In genomic region chr1:64006276-64007051, GRCh38 we compare ENCODE assay signal across 9 cellular contexts.
DNase-seq lines count a peak whose midpoint lies in the region; ATAC-seq, FAIRE-seq and TF ChIP-seq lines count a peak whose summit lies in the region.
"Had no signal": no experiment of that assay in that cellular context is flagged by ENCODE, and none has a peak within 500 bp of the region (broad histone marks: within the 10 kb centered on the region; RNA-seq: fewer than 3 reads in every experiment).

No MANE protein-coding gene starts in this region.

- POLR2A ChIA-PET in CD4-positive, alpha-beta T cell (lab: Charles Lee), result no interaction called here
- POLR2A ChIA-PET in HEK293T (lab: Yijun Ruan, JAX), result no interaction called here
- POLR2A ChIA-PET in CD8-positive, alpha-beta T cell (lab: Charles Lee), result interaction anchor here (2.2 kb wide), 1 partner anchor 9 kb away, joined by 5 read pairs; no protein-coding TSS in a partner anchor

- no peaks in the 10 kb centered on the region for H3K27me3 ChIP-seq in CD4-positive, alpha-beta T cell (ENCODE audit: control insufficient read depth, insufficient read depth, low read length)
- H3K27me3 ChIP-seq in astrocyte (ENCODE audit: insufficient read depth, low read length), result no peaks in the 10 kb centered on the region
- no peaks in the 10 kb centered on the region for H3K27me3 ChIP-seq in CD8-positive, alpha-beta T cell (ENCODE audit: insufficient read depth, low read length)

- H3K27ac ChIP-seq in CD4-positive, alpha-beta T cell (ENCODE audit: low read depth, low read length), result no peak overlapping the region
- H3K27ac ChIP-seq in astrocyte (ENCODE audit: low read depth, low read length), result no peak overlapping the region
- no peak overlapping the region for H3K27ac ChIP-seq in CD8-positive, alpha-beta T cell (ENCODE audit: low read depth, low read length)

- TF ChIP-seq CTCF in CD4-positive, alpha-beta T cell (IDR thresholded peaks at IDR 0.05), result no peak
- no peak for TF ChIP-seq CTCF in astrocyte (IDR thresholded peaks at IDR 0.05; ENCODE audit: insufficient read depth, low read depth, low read length)
- TF ChIP-seq CTCF in CD8-positive, alpha-beta T cell (IDR thresholded peaks at IDR 0.05), result no peak

- CTCF ChIA-PET in CD4-positive, alpha-beta T cell (lab: Charles Lee), result interaction anchor here (1.1 kb wide), 1 partner anchor 27 kb away, joined by 3 read pairs; no protein-coding TSS in a partner anchor
- CTCF ChIA-PET in HEK293T (lab: Yijun Ruan, JAX), result interaction anchor here (0.5 to 0.7 kb wide), 2 partner anchors 8 to 12 kb away, joined by 3 read pairs; no protein-coding TSS in a partner anchor
- CTCF ChIA-PET in CD8-positive, alpha-beta T cell (lab: Charles Lee), result no interaction called here

- no peak overlapping the region for H3K9ac ChIP-seq in astrocyte (ENCODE audit: low read length)

- peak; percentile 88 for FAIRE-seq in astrocyte (lab: Jason Lieb, UNC)

- no peak overlapping the region for H3K27ac Mint-ChIP-seq in CD4-positive, alpha-beta T cell
- H3K27ac Mint-ChIP-seq in astrocyte (ENCODE audit: unreplicated experiment), result peak overlapping the region; percentile 68
- no peak overlapping the region for H3K27ac Mint-ChIP-seq in CD8-positive, alpha-beta T cell

- intact Hi-C loops in CD4-positive, alpha-beta T cell (cut with DNase I, micrococcal nuclease), result no loop called here
- intact Hi-C loops in CD8-positive, alpha-beta T cell (cut with DNase I, micrococcal nuclease), result no loop called here

- H3K79me2 ChIP-seq in astrocyte (ENCODE audit: insufficient read depth, low read length), result no peaks in the 10 kb centered on the region

- no peak overlapping the region for H2AFZ ChIP-seq in astrocyte (ENCODE audit: low read depth, low read length)

- no peaks in the 10 kb centered on the region for H4K20me1 ChIP-seq in astrocyte (ENCODE audit: insufficient read depth, low read length)

- H3K4me1 ChIP-seq in astrocyte (ENCODE audit: insufficient read depth, low read length), result peaks cover 17% of the 10 kb centered on the region
- H3K4me1 ChIP-seq in CD8-positive, alpha-beta T cell (ENCODE audit: insufficient read depth, low read length), result no peaks in the 10 kb centered on the region

- DNase-seq in CD4-positive, alpha-beta T cell, result no peak
- DNase-seq in Jurkat, Clone E6-1 (ENCODE audit: low read depth, low spot score), result peak; percentile 94
- DNase-seq in astrocyte (ENCODE audit: low read depth), result peak; percentile 76
- DNase-seq in lung microvascular endothelial cell (ENCODE audit: low read depth in 2 of 2), result peak; percentile 65 to 83
- no peak for DNase-seq in NCI-H748 treated with DMSO at 0.1 percent for 48 hours (lab: John Stamatoyannopoulos, UW)
- DNase-seq in HEK293T (ENCODE audit: extremely low spot score), result no peak
- no peak for DNase-seq in CD8-positive, alpha-beta T cell

- no peaks in the 10 kb centered on the region for H3K36me3 ChIP-seq in astrocyte (ENCODE audit: insufficient read depth, low read length)
- H3K36me3 ChIP-seq in CD8-positive, alpha-beta T cell (ENCODE audit: insufficient read depth, low read length), result no peaks in the 10 kb centered on the region

- no peaks in the 10 kb centered on the region for H3K9me3 Mint-ChIP-seq in CD4-positive, alpha-beta T cell
- H3K9me3 Mint-ChIP-seq in astrocyte (ENCODE audit: unreplicated experiment), result no peaks in the 10 kb centered on the region
- H3K9me3 Mint-ChIP-seq in CD8-positive, alpha-beta T cell, result no peaks in the 10 kb centered on the region

- ATAC-seq in CD4-positive, alpha-beta T cell (ENCODE audit: poor library complexity), result peak; percentile 32
- ATAC-seq in GM19397 (IDR thresholded peaks at IDR 0.05; ENCODE audit: unreplicated experiment), result no peak
- ATAC-seq in CD8-positive, alpha-beta T cell, result no peak

- no peaks in the 10 kb centered on the region for H3K9me3 ChIP-seq in CD4-positive, alpha-beta T cell (ENCODE audit: control insufficient read depth, low read length)
- H3K9me3 ChIP-seq in astrocyte (ENCODE audit: insufficient read depth, low read depth, low read length), result no peaks in the 10 kb centered on the region
- no peaks in the 10 kb centered on the region for H3K9me3 ChIP-seq in CD8-positive, alpha-beta T cell (ENCODE audit: low read length)

- no peaks in the 10 kb centered on the region for H3K36me3 Mint-ChIP-seq in CD4-positive, alpha-beta T cell (ENCODE audit: low read depth)
- H3K36me3 Mint-ChIP-seq in astrocyte (ENCODE audit: low read depth, unreplicated experiment), result peaks cover 8% of the 10 kb centered on the region
- no peaks in the 10 kb centered on the region for H3K36me3 Mint-ChIP-seq in CD8-positive, alpha-beta T cell

- H3K4me3 ChIP-seq in Jurkat, Clone E6-1 (ENCODE audit: low read length), result no peak overlapping the region; the same call in 1 of the 2 replicates
- no peak overlapping the region for H3K4me3 ChIP-seq in astrocyte (ENCODE audit: insufficient read depth, low read depth, low read length)
- no peak overlapping the region for H3K4me3 ChIP-seq in CD8-positive, alpha-beta T cell (ENCODE audit: low read depth, low read length)

- peak overlapping the region; percentile 47 for H3K4me2 ChIP-seq in astrocyte (ENCODE audit: low read length)

- peaks cover 7% of the 10 kb centered on the region for H3K4me1 Mint-ChIP-seq in CD4-positive, alpha-beta T cell (ENCODE audit: low read depth)
- H3K4me1 Mint-ChIP-seq in astrocyte (ENCODE audit: low read depth, unreplicated experiment), result peaks cover 35% of the 10 kb centered on the region
- H3K4me1 Mint-ChIP-seq in CD8-positive, alpha-beta T cell (ENCODE audit: low read depth), result no peaks in the 10 kb centered on the region

- no peak overlapping the region for H3K4me3 Mint-ChIP-seq in CD4-positive, alpha-beta T cell
- H3K4me3 Mint-ChIP-seq in astrocyte (ENCODE audit: unreplicated experiment), result no peak overlapping the region
- no peak overlapping the region for H3K4me3 Mint-ChIP-seq in CD8-positive, alpha-beta T cell
- H3K4me3 Mint-ChIP-seq: neural crest cell had no signal

- H3K27me3 Mint-ChIP-seq in CD4-positive, alpha-beta T cell, result peaks cover 4% of the 10 kb centered on the region
- no peaks in the 10 kb centered on the region for H3K27me3 Mint-ChIP-seq in astrocyte (ENCODE audit: low read depth, unreplicated experiment)
- H3K27me3 Mint-ChIP-seq in CD8-positive, alpha-beta T cell (ENCODE audit: low read depth), result no peaks in the 10 kb centered on the region

TF ChIP-seq in HEK293T, 16 proteins besides CTCF, POLR2A, EP300 and RAD21:
- no peak for TF ChIP-seq ELF4 (IDR thresholded peaks at IDR 0.05)
- no peak for TF ChIP-seq FOXM1 (IDR thresholded peaks at IDR 0.05; ENCODE audit: borderline replicate concordance)
- no peak for TF ChIP-seq L3MBTL2 (conservative IDR thresholded peaks at IDR 0.05)
- TF ChIP-seq SP1 (IDR thresholded peaks at IDR 0.05), result no peak
- TF ChIP-seq ZNF384 (IDR thresholded peaks at IDR 0.05), result no peak
- no peak for TF ChIP-seq BHLHE40 (IDR thresholded peaks at IDR 0.05; ENCODE audit: borderline replicate concordance)
- no peak for TF ChIP-seq TARDBP (IDR thresholded peaks at IDR 0.05)
- TF ChIP-seq FOXK2 (IDR thresholded peaks at IDR 0.05), result no peak
- TF ChIP-seq FOXA1 (IDR thresholded peaks at IDR 0.05), result no peak

Comparison
In these comparisons a context has a peak if more than half of its experiments do, and no peak if none do; other contexts are left out.
1. DNase-seq: peak in Jurkat, Clone E6-1 (single experiment), astrocyte (single experiment) and lung microvascular endothelial cell (2 of 2); none in CD4-positive, alpha-beta T cell (0 of 10), NCI-H748 treated with DMSO at 0.1 percent for 48 hours (single experiment), HEK293T (single experiment) and CD8-positive, alpha-beta T cell (0 of 7).